In genomic region chr17:68344701-68345136, GRCh38 we compare ENCODE assay signal across 8 cellular contexts. TPM values are rescaled to one million over a fixed set of nuclear protein-coding genes. Genes with fewer than 3 reads are reported as not detected.
DNase-seq lines count a peak whose midpoint lies in the region; ATAC-seq and TF ChIP-seq lines count a peak whose summit lies in the region.

No MANE protein-coding gene starts in this region.

- H3F3A ChIP-seq in GM23338 (replicated peaks; ENCODE audit: low read depth), result no peaks in the 10 kb centered on the region

- H3K4me2 ChIP-seq in GM23338, result no peak overlapping the region

- intact Hi-C loops in sciatic nerve (cut with DNase I), result no loop called here

- peak; percentile 72 for ATAC-seq in GM23338
- no peak for ATAC-seq in sciatic nerve
- ATAC-seq in GM21717 (IDR thresholded peaks at IDR 0.05; ENCODE audit: unreplicated experiment), result no peak
- no peak for ATAC-seq in HG02938 (IDR thresholded peaks at IDR 0.05; ENCODE audit: unreplicated experiment)

- no peak overlapping the region for H3K4me3 ChIP-seq in GM23338

- no peaks in the 10 kb centered on the region for H3K79me2 ChIP-seq in GM23338 (replicated peaks; ENCODE audit: insufficient read depth)

- H3K9me3 Mint-ChIP-seq in GM23338, result no peaks in the 10 kb centered on the region

- H3K4me1 Mint-ChIP-seq in GM23338, result peaks cover 15% of the 10 kb centered on the region

- H3K36me3 Mint-ChIP-seq in GM23338 (ENCODE audit: low read depth), result peaks cover 4% of the 10 kb centered on the region; the same call in 1 of the 3 replicates

- H3K4me1 ChIP-seq in GM23338 (ENCODE audit: insufficient read depth), result no peaks in the 10 kb centered on the region; the same call in 1 of the 2 replicates

- H2AFZ ChIP-seq in GM23338, result no peak overlapping the region

- no peak overlapping the region for H3K27ac ChIP-seq in GM23338 (ENCODE audit: low read depth)

- H3K27me3 Mint-ChIP-seq in GM23338 (ENCODE audit: insufficient read depth, low read depth, poor library complexity), result peaks cover 1% of the 10 kb centered on the region

- no peak for TF ChIP-seq CTCF in GM23338 (conservative IDR thresholded peaks at IDR 0.05; ENCODE audit: low read depth in 2 of 2)

- no peaks in the 10 kb centered on the region for H3K27me3 ChIP-seq in GM23338 (ENCODE audit: insufficient read depth)

- H4K20me1 ChIP-seq in GM23338 (replicated peaks; ENCODE audit: insufficient read depth), result no peaks in the 10 kb centered on the region

- H3K27ac Mint-ChIP-seq in GM23338, result peak overlapping the region; percentile 51; the same call in 1 of the 2 replicates

- no peaks in the 10 kb centered on the region for H3K36me3 ChIP-seq in GM23338 (ENCODE audit: insufficient read depth)

- H3K9me2 ChIP-seq in GM23338 (ENCODE audit: insufficient read depth), result no peaks in the 10 kb centered on the region

- DNase-seq in GM23338 (ENCODE audit: low spot score) (no peak), T-helper 2 cell (peak in 3 of 5 experiments; percentile 25 to 80 (median 70)), NCI-H1930 (lab: John Stamatoyannopoulos, UW) (no peak), sciatic nerve (ENCODE audit: low spot score) (no peak)
- DNase-seq in activated naive CD4-positive, alpha-beta T cell treated with Interleukin-2 at 50 U/mL for 16 hours, result peak; percentile 38
- peak; percentile 19 for DNase-seq in stimulated activated CD4-positive, alpha-beta T cell treated with anti-CD3 and anti-CD28 coated beads, Interleukin-2, amount 100 ng/mL, for 4 hours (ENCODE audit: low read depth)

- H3K4me3 Mint-ChIP-seq in GM23338, result no peak overlapping the region

TF ChIP-seq in GM23338, 12 proteins besides CTCF, POLR2A, EP300 and RAD21:
- TF ChIP-seq ZNF114 (CRISPR knock-in tag; IDR thresholded peaks at IDR 0.05) (no peak), NANOG (IDR thresholded peaks at IDR 0.05; ENCODE audit: borderline replicate concordance) (no peak), ZNF331 (CRISPR knock-in tag; IDR thresholded peaks at IDR 0.05; ENCODE audit: low read depth) (no peak), CREB1 (CRISPR knock-in tag; IDR thresholded peaks at IDR 0.05; ENCODE audit: low read depth) (no peak), ZNF462 (CRISPR knock-in tag; IDR thresholded peaks at IDR 0.05) (no peak), POLR2AphosphoS5 (IDR thresholded peaks at IDR 0.05; ENCODE audit: low read depth) (no peak), JUNB (IDR thresholded peaks at IDR 0.05; ENCODE audit: unreplicated experiment) (no peak), EZH2 (IDR thresholded peaks at IDR 0.05; ENCODE audit: low read depth, unreplicated experiment) (no peak)

RNA-seq across cellular contexts. Expression of gene ARSG, which starts 53.4 kb away (rescaled TPM):
- 5.1 and 9.2 TPM in 2 replicates for total RNA-seq in GM23338 (2014; rRNA removed; shearing (Covaris generic))
- polyA plus RNA-seq in GM23338 (2016; fragmentation: Nextera tagmentation; extraction: Ambion mirVana), result 1.7 and 2.4 TPM in 2 replicates
- total RNA-seq in sciatic nerve, result 7.0 TPM

RNA-seq across cellular contexts. Expression of gene SLC16A6, which starts 53.8 kb away (rescaled TPM):
- total RNA-seq in GM23338 (2014; rRNA removed; shearing (Covaris generic)), result 0.35 TPM in 1 of 2 replicates, not detected in the other
- 0.16 TPM in 1 of 2 replicates, not detected in the other for polyA plus RNA-seq in GM23338 (2016; fragmentation: Nextera tagmentation; extraction: Ambion mirVana)
- total RNA-seq in sciatic nerve, result 1.1 TPM

Comparison
In these comparisons a context has a peak if more than half of its experiments do, and no peak if none do; other contexts are left out.
1. DNase-seq: peak in T-helper 2 cell (3 of 5), activated naive CD4-positive, alpha-beta T cell treated with Interleukin-2 at 50 U/mL for 16 hours (single experiment) and stimulated activated CD4-positive, alpha-beta T cell treated with anti-CD3 and anti-CD28 coated beads, Interleukin-2, amount 100 ng/mL, for 4 hours (single experiment); none in GM23338 (single experiment), NCI-H1930 (0 of 2) and sciatic nerve (single experiment).